1 cellular context compared by ENCODE assay signal in the genomic region with DNA sequence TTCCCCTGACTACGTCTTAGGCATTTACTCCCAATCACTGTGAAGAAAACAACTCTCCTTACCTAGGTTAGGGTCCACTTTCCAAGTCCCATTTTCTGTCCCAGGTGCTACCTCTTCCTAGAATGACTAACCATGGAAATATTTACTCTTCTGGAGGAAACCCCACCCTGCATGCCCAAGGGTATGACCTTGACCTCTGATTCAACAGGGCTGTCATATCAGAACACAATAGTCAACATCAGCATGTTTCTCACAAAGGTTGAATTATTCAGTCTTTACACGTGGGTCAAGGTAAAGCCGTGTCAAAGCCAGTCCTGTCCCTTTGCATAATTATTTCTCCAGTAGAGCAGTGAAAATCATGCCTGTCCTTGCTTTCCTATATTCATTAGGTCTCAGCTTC.
TF ChIP-seq lines count a peak whose summit lies in the region.

No MANE protein-coding gene starts in this region.

TF ChIP-seq in HepG2, 621 proteins besides CTCF, POLR2A, EP300 and RAD21 (continued from another document and continues in another):
- TF ChIP-seq ZNF572 (CRISPR knock-in tag; IDR thresholded peaks at IDR 0.05): no peak
- TF ChIP-seq ZNF343 (CRISPR knock-in tag; IDR thresholded peaks at IDR 0.05): no peak
- TF ChIP-seq ZNF614 (CRISPR knock-in tag; IDR thresholded peaks at IDR 0.05; ENCODE audit: borderline replicate concordance): no peak
- TF ChIP-seq STAT6 (CRISPR knock-in tag; IDR thresholded peaks at IDR 0.05; ENCODE audit: borderline replicate concordance): no peak
- no peak for TF ChIP-seq FIP1L1 (IDR thresholded peaks at IDR 0.05; ENCODE audit: borderline replicate concordance, insufficient read depth, low read depth, low read length)
- TF ChIP-seq ETV5 (CRISPR knock-in tag; IDR thresholded peaks at IDR 0.05; ENCODE audit: borderline replicate concordance): peak; percentile 44; the same call in 1 of the 2 replicates
- TF ChIP-seq MEF2D (CRISPR knock-in tag; IDR thresholded peaks at IDR 0.05): no peak
- TF ChIP-seq ZNF17 (CRISPR knock-in tag; IDR thresholded peaks at IDR 0.05): no peak
- TF ChIP-seq ZNF530 (CRISPR knock-in tag; IDR thresholded peaks at IDR 0.05; ENCODE audit: low read depth): no peak
- TF ChIP-seq, protein P1, sequence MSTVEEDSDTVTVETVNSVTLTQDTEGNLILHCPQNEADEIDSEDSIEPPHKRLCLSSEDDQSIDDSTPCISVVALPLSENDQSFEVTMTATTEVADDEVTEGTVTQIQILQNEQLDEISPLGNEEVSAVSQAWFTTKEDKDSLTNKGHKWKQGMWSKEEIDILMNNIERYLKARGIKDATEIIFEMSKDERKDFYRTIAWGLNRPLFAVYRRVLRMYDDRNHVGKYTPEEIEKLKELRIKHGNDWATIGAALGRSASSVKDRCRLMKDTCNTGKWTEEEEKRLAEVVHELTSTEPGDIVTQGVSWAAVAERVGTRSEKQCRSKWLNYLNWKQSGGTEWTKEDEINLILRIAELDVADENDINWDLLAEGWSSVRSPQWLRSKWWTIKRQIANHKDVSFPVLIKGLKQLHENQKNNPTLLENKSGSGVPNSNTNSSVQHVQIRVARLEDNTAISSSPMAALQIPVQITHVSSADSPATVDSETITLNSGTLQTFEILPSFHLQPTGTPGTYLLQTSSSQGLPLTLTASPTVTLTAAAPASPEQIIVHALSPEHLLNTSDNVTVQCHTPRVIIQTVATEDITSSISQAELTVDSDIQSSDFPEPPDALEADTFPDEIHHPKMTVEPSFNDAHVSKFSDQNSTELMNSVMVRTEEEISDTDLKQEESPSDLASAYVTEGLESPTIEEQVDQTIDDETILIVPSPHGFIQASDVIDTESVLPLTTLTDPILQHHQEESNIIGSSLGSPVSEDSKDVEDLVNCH (CRISPR knock-in tag; IDR thresholded peaks at IDR 0.05): no peak
- peak; percentile 39; the same call in 1 of the 2 replicates for TF ChIP-seq ATF2 (CRISPR knock-in tag; IDR thresholded peaks at IDR 0.05)
- TF ChIP-seq ZBTB43 (CRISPR knock-in tag; conservative IDR thresholded peaks at IDR 0.05): no peak
- no peak for TF ChIP-seq ZFP41 (CRISPR knock-in tag; IDR thresholded peaks at IDR 0.05; ENCODE audit: borderline replicate concordance)
- no peak for TF ChIP-seq MZF1 (CRISPR knock-in tag; IDR thresholded peaks at IDR 0.05; ENCODE audit: borderline replicate concordance)
- TF ChIP-seq CHCHD3 (CRISPR knock-in tag; IDR thresholded peaks at IDR 0.05): no peak
- TF ChIP-seq PCBP2 (optimal IDR thresholded peaks at IDR 0.05; ENCODE audit: low read depth, low read length, poor library complexity, severe bottlenecking): no peak
- TF ChIP-seq TAF1 (CRISPR knock-in tag; IDR thresholded peaks at IDR 0.05): no peak
- no peak for TF ChIP-seq ZNF180 (CRISPR knock-in tag; IDR thresholded peaks at IDR 0.05; ENCODE audit: borderline replicate concordance, low read depth)
- TF ChIP-seq ZNF616 (CRISPR knock-in tag; IDR thresholded peaks at IDR 0.05; ENCODE audit: low read depth): no peak
- no peak for TF ChIP-seq ZNF136 (CRISPR knock-in tag; IDR thresholded peaks at IDR 0.05; ENCODE audit: low read depth)
- no peak for TF ChIP-seq CAMTA2 (CRISPR knock-in tag; IDR thresholded peaks at IDR 0.05; ENCODE audit: borderline replicate concordance)
- TF ChIP-seq ZMYM2 (CRISPR knock-in tag; IDR thresholded peaks at IDR 0.05): no peak
- TF ChIP-seq NFYB (CRISPR knock-in tag; IDR thresholded peaks at IDR 0.05): no peak
- TF ChIP-seq ATRX (CRISPR knock-in tag; IDR thresholded peaks at IDR 0.05; ENCODE audit: borderline replicate concordance): no peak
- no peak for TF ChIP-seq MLX (CRISPR knock-in tag; IDR thresholded peaks at IDR 0.05)
- no peak for TF ChIP-seq NCOA1 (CRISPR knock-in tag; IDR thresholded peaks at IDR 0.05)
- no peak for TF ChIP-seq ZNF24 (IDR thresholded peaks at IDR 0.05)
- no peak for TF ChIP-seq GFI1 (CRISPR knock-in tag; IDR thresholded peaks at IDR 0.05; ENCODE audit: borderline replicate concordance)
- TF ChIP-seq KLF6 (CRISPR knock-in tag; IDR thresholded peaks at IDR 0.05): no peak
- no peak for TF ChIP-seq STAT5B (CRISPR knock-in tag; IDR thresholded peaks at IDR 0.05)
- no peak for TF ChIP-seq ZFP36L2 (CRISPR knock-in tag; IDR thresholded peaks at IDR 0.05)
- TF ChIP-seq THAP11 (CRISPR knock-in tag; IDR thresholded peaks at IDR 0.05): peak; percentile 36; the same call in 1 of the 2 replicates
- TF ChIP-seq, protein P2, sequence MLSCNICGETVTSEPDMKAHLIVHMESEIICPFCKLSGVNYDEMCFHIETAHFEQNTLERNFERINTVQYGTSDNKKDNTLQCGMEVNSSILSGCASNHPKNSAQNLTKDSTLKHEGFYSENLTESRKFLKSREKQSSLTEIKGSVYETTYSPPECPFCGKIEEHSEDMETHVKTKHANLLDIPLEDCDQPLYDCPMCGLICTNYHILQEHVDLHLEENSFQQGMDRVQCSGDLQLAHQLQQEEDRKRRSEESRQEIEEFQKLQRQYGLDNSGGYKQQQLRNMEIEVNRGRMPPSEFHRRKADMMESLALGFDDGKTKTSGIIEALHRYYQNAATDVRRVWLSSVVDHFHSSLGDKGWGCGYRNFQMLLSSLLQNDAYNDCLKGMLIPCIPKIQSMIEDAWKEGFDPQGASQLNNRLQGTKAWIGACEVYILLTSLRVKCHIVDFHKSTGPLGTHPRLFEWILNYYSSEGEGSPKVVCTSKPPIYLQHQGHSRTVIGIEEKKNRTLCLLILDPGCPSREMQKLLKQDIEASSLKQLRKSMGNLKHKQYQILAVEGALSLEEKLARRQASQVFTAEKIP (CRISPR knock-in tag; IDR thresholded peaks at IDR 0.05; ENCODE audit: borderline replicate concordance): no peak
- TF ChIP-seq, protein P3, sequence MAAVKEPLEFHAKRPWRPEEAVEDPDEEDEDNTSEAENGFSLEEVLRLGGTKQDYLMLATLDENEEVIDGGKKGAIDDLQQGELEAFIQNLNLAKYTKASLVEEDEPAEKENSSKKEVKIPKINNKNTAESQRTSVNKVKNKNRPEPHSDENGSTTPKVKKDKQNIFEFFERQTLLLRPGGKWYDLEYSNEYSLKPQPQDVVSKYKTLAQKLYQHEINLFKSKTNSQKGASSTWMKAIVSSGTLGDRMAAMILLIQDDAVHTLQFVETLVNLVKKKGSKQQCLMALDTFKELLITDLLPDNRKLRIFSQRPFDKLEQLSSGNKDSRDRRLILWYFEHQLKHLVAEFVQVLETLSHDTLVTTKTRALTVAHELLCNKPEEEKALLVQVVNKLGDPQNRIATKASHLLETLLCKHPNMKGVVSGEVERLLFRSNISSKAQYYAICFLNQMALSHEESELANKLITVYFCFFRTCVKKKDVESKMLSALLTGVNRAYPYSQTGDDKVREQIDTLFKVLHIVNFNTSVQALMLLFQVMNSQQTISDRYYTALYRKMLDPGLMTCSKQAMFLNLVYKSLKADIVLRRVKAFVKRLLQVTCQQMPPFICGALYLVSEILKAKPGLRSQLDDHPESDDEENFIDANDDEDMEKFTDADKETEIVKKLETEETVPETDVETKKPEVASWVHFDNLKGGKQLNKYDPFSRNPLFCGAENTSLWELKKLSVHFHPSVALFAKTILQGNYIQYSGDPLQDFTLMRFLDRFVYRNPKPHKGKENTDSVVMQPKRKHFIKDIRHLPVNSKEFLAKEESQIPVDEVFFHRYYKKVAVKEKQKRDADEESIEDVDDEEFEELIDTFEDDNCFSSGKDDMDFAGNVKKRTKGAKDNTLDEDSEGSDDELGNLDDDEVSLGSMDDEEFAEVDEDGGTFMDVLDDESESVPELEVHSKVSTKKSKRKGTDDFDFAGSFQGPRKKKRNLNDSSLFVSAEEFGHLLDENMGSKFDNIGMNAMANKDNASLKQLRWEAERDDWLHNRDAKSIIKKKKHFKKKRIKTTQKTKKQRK (IDR thresholded peaks at IDR 0.05; ENCODE audit: low read length): no peak
- no peak for TF ChIP-seq SALL2 (CRISPR knock-in tag; IDR thresholded peaks at IDR 0.05)
- no peak for TF ChIP-seq BCL3 (CRISPR knock-in tag; IDR thresholded peaks at IDR 0.05)
- TF ChIP-seq ZNF710 (CRISPR knock-in tag; IDR thresholded peaks at IDR 0.05; ENCODE audit: borderline replicate concordance): no peak
- no peak for TF ChIP-seq ZNF484 (CRISPR knock-in tag; IDR thresholded peaks at IDR 0.05; ENCODE audit: borderline replicate concordance, low read depth)
- no peak for TF ChIP-seq ZNF138 (CRISPR knock-in tag; IDR thresholded peaks at IDR 0.05; ENCODE audit: low read depth)
- no peak for TF ChIP-seq BCLAF1 (IDR thresholded peaks at IDR 0.05)
